Comparison of ENCODE assay signal across 22 cellular contexts in the genomic region with DNA sequence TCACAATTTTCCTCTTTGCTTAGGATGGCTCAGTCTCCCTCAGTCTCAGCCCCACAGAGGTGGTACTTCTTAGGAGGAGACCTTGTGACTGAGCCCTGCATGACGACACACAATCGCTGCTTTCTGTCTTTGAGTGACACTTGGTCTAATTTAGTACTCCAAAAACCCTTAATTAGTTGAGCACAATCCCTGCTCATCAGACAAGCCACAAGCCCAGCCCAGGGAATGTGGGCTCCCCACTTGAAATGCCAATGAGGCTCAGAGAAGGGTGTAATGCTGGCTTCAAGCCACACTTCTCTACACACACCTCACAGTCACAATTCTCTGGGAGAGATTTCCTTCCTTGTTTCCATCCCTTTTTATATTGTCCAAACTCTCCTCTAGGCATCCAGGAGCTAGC.
"Had no signal": no experiment of that assay in that cellular context is flagged by ENCODE, and none has a peak within 500 bp of the region (broad histone marks: within the 10 kb centered on the region; RNA-seq: fewer than 3 reads in every experiment).

No MANE protein-coding gene starts in this region.

- FAIRE-seq: keratinocyte had no signal

- H3K4me3 ChIP-seq: adrenal gland, heart right ventricle, lower lobe of right lung, neural progenitor cell, suprapubic skin, uterus had no signal

- H2AFZ ChIP-seq: neural progenitor cell had no signal

- H3K4me1 ChIP-seq: adrenal gland, suprapubic skin, uterus had no signal

- H3K9ac ChIP-seq: neural progenitor cell had no signal

- H3K36me3 ChIP-seq: adrenal gland, lower lobe of right lung, neural progenitor cell, uterus had no signal

- H3K9me3 ChIP-seq: adrenal gland, heart right ventricle, lower lobe of right lung, suprapubic skin, uterus had no signal

- H3K27ac ChIP-seq: adrenal gland, heart right ventricle, lower lobe of right lung, neural progenitor cell, suprapubic skin, uterus had no signal

- H3K4me2 ChIP-seq: neural progenitor cell had no signal

- H3K27me3 ChIP-seq: adrenal gland, heart right ventricle, neural progenitor cell, suprapubic skin, uterus had no signal

- DNase-seq: activated B cell treated with CpG ODN at 0.5 μM for 24 hours; activated CD4-positive, alpha-beta T cell treated with anti-CD3 and anti-CD28 coated beads for 36 hours; activated CD4-positive, alpha-beta T cell treated with anti-CD3 and anti-CD28 coated beads, Interleukin-2, amount 50 U/mL, for 4 hours; activated CD8-positive, alpha-beta memory T cell treated with anti-CD3 and anti-CD28 coated beads, Interleukin-2, amount 50 U/mL, for 48 hours; activated naive CD4-positive, alpha-beta T cell; activated T-cell treated with anti-CD3 and anti-CD28 coated beads, Interleukin-2, amount 50 U/mL, for 4 hours; adrenal gland; effector CD4-positive, alpha-beta T cell; erythroblast; foreskin fibroblast; heart right ventricle; lower lobe of right lung; naive thymus-derived CD8-positive, alpha-beta T cell; retina; stimulated activated CD4-positive, alpha-beta T cell treated with anti-CD3 and anti-CD28 coated beads, Interleukin-12 subunit alpha, Interleukin-12 subunit beta, amount 100 ng/mL, for 4 hours; stimulated activated CD4-positive, alpha-beta T cell treated with anti-CD3 and anti-CD28 coated beads, Interleukin-4, amount 100 ng/mL, for 4 hours; T1000; trophoblast cell; uterus had no signal
